1 cellular context compared by ENCODE assay signal in genomic region chr6:13702809-13703302, GRCh38.
TF ChIP-seq lines count a peak whose summit lies in the region.

No MANE protein-coding gene starts in this region.

TF ChIP-seq in GM12878, 131 proteins besides CTCF, POLR2A, EP300 and RAD21 (continued from another document):
- TF ChIP-seq IKZF2 (IDR thresholded peaks at IDR 0.05): peak; percentile 70 to 74; a peak in 3 of 4 replicates
- 0 out of 2 replicates have a peak, but pooled peaks have one; percentile 46 for TF ChIP-seq MLLT1 (IDR thresholded peaks at IDR 0.05)
- TF ChIP-seq EED (IDR thresholded peaks at IDR 0.05; ENCODE audit: low read depth): peak; percentile 43; the same call in 1 of the 2 replicates
- peak; percentile 62 for TF ChIP-seq DPF2 (IDR thresholded peaks at IDR 0.05)
- TF ChIP-seq IRF4 (IDR thresholded peaks at IDR 0.05; ENCODE audit: low read depth, low read length): 0 out of 2 replicates have a peak, but pooled peaks have one; percentile 18
- peak; percentile 40; the same call in 1 of the 2 replicates for TF ChIP-seq RELB (IDR thresholded peaks at IDR 0.05; ENCODE audit: low read depth)
- no peak for TF ChIP-seq IRF3 (IDR thresholded peaks at IDR 0.05)
- no peak for TF ChIP-seq HDAC2 (IDR thresholded peaks at IDR 0.05)
- 0 out of 2 replicates have a peak, but pooled peaks have one; percentile 25 for TF ChIP-seq BMI1 (IDR thresholded peaks at IDR 0.05; ENCODE audit: borderline replicate concordance)
TF ChIP-seq in GM12878: peak in this region for 11.
